ENCODE assay signal across 8 cellular contexts in genomic region chr20:49219924-49220831, GRCh38. TPM values are rescaled to one million over a fixed set of nuclear protein-coding genes. Genes with fewer than 3 reads are reported as not detected.
DNase-seq lines count a peak whose midpoint lies in the region; ATAC-seq and TF ChIP-seq lines count a peak whose summit lies in the region.

No MANE protein-coding gene starts in this region.

- peak overlapping the region; percentile 93 to 98 (median 95) for H3K4me3 Mint-ChIP-seq in CD4-positive, CD25-positive, alpha-beta regulatory T cell

- no peak for TF ChIP-seq RAD21 in neural cell (conservative IDR thresholded peaks at IDR 0.05)

- H2AFZ ChIP-seq in neural cell (ENCODE audit: low read depth, low read length): peak overlapping the region; percentile 84

- no peaks in the 10 kb centered on the region for H3K9me3 ChIP-seq in CD4-positive, CD25-positive, alpha-beta regulatory T cell (ENCODE audit: control insufficient read depth in 2 of 2, low read length in 2 of 2)
- H3K9me3 ChIP-seq in NT2/D1 (ENCODE audit: insufficient read depth, low read length): no peaks in the 10 kb centered on the region
- no peaks in the 10 kb centered on the region for H3K9me3 ChIP-seq in endocrine pancreas (ENCODE audit: control insufficient read depth, low read length)
- H3K9me3 ChIP-seq in neural cell (ENCODE audit: low read length): no peaks in the 10 kb centered on the region

- H3K4me1 Mint-ChIP-seq in CD4-positive, CD25-positive, alpha-beta regulatory T cell: peaks cover 14 to 45% (median 24%) of the 10 kb centered on the region in 4 donors

- peaks cover 23% of the 10 kb centered on the region for H3K4me1 ChIP-seq in CD4-positive, CD25-positive, alpha-beta regulatory T cell (ENCODE audit: control insufficient read depth, insufficient read depth, low read length, poor library complexity, severe bottlenecking)
- H3K4me1 ChIP-seq in NT2/D1 (ENCODE audit: insufficient read depth, insufficient read length) (peaks cover 3% of the 10 kb centered on the region), endocrine pancreas (ENCODE audit: control insufficient read depth, insufficient read depth, low read length) (no peaks in the 10 kb centered on the region)

- no peak for TF ChIP-seq CTCF in neural cell (IDR thresholded peaks at IDR 0.05; ENCODE audit: poor library complexity, severe bottlenecking)

- no peaks in the 10 kb centered on the region for H3F3A ChIP-seq in neural cell (ENCODE audit: insufficient read depth, low read length, poor library complexity, severe bottlenecking)

- H3K27me3 Mint-ChIP-seq in CD4-positive, CD25-positive, alpha-beta regulatory T cell: peaks cover 16% of the 10 kb centered on the region

- H4K20me1 ChIP-seq in neural cell (ENCODE audit: insufficient read depth): no peaks in the 10 kb centered on the region

- no peaks in the 10 kb centered on the region for H3K9me2 ChIP-seq in neural cell (ENCODE audit: insufficient read depth, low read length)

- ATAC-seq in CD4-positive, CD25-positive, alpha-beta regulatory T cell (ENCODE audit: low read depth in 2 of 2): no peak
- ATAC-seq in HG03378 (IDR thresholded peaks at IDR 0.05; ENCODE audit: unreplicated experiment): no peak

- peak overlapping the region; percentile 68 for H3K4me2 ChIP-seq in neural cell (ENCODE audit: low read length)

- H3K36me3 Mint-ChIP-seq in CD4-positive, CD25-positive, alpha-beta regulatory T cell: peaks cover 27% of the 10 kb centered on the region

- H3K27me3 ChIP-seq in CD4-positive, CD25-positive, alpha-beta regulatory T cell (ENCODE audit: control insufficient read depth, insufficient read depth, low read length): no peaks in the 10 kb centered on the region
- H3K27me3 ChIP-seq in NT2/D1 (ENCODE audit: insufficient read depth, insufficient read length) (no peaks in the 10 kb centered on the region), endocrine pancreas (ENCODE audit: control insufficient read depth, insufficient read depth, low read length) (no peaks in the 10 kb centered on the region), neural cell (ENCODE audit: insufficient read depth, low read depth, low read length) (no peaks in the 10 kb centered on the region)

- peak overlapping the region; percentile 97 for H3K27ac ChIP-seq in CD4-positive, CD25-positive, alpha-beta regulatory T cell (ENCODE audit: insufficient read depth, low read length, poor library complexity, severe bottlenecking)
- peak overlapping the region; percentile 86 for H3K27ac ChIP-seq in neural cell (ENCODE audit: low read length)

- peaks cover 0 to 2% (median 0%) of the 10 kb centered on the region in 7 donors for H3K9me3 Mint-ChIP-seq in CD4-positive, CD25-positive, alpha-beta regulatory T cell

- no peak for DNase-seq in CD4-positive, CD25-positive, alpha-beta regulatory T cell
- DNase-seq in NT2/D1 (ENCODE audit: low read depth, low spot score) (no peak), OCI-M2 (lab: John Stamatoyannopoulos, UW; ENCODE audit: unreplicated experiment) (no peak), NCI-H2081 (lab: John Stamatoyannopoulos, UW) (no peak)
- DNase-seq in stimulated activated CD4-positive, alpha-beta T cell treated with anti-CD3 and anti-CD28 coated beads, Interleukin-1b, Interleukin-23, amount 100 ng/mL, for 48 hours: no peak

- H3K36me3 ChIP-seq in CD4-positive, CD25-positive, alpha-beta regulatory T cell (ENCODE audit: control insufficient read depth, insufficient read depth, low read length): peaks cover 37% of the 10 kb centered on the region
- H3K36me3 ChIP-seq in NT2/D1 (ENCODE audit: insufficient read depth, insufficient read length, low read length) (peaks cover 49% of the 10 kb centered on the region), endocrine pancreas (ENCODE audit: control insufficient read depth, insufficient read depth, low read length) (no peaks in the 10 kb centered on the region), neural cell (ENCODE audit: insufficient read depth, low read length) (peaks cover 5% of the 10 kb centered on the region)

- peak overlapping the region; percentile 92 for H3K4me3 ChIP-seq in CD4-positive, CD25-positive, alpha-beta regulatory T cell (ENCODE audit: low read depth, low read length)
- H3K4me3 ChIP-seq in NT2/D1 (ENCODE audit: insufficient read length, low read depth) (peak overlapping the region; percentile 98), endocrine pancreas (ENCODE audit: control insufficient read depth, insufficient read depth, low read length) (peak overlapping the region; percentile 77), neural cell (ENCODE audit: low read length) (peak overlapping the region; percentile 92)

- H3K9ac ChIP-seq in NT2/D1 (ENCODE audit: insufficient read length, low read depth) (peak overlapping the region; percentile 98), endocrine pancreas (ENCODE audit: control insufficient read depth, insufficient read depth, low read length) (peak overlapping the region; percentile 68), neural cell (ENCODE audit: low read length) (peak overlapping the region; percentile 80)

- no peak for TF ChIP-seq EP300 in neural cell (conservative IDR thresholded peaks at IDR 0.05; ENCODE audit: poor library complexity, severe bottlenecking)

- peaks cover 14% of the 10 kb centered on the region for H3K79me2 ChIP-seq in neural cell (replicated peaks; ENCODE audit: insufficient read depth, low read length)

- peak overlapping the region; percentile 95 to 99 (median 97) for H3K27ac Mint-ChIP-seq in CD4-positive, CD25-positive, alpha-beta regulatory T cell

TF ChIP-seq in neural cell, 6 proteins besides CTCF, POLR2A, EP300 and RAD21:
- TF ChIP-seq EZH2 (IDR thresholded peaks at IDR 0.05; ENCODE audit: borderline replicate concordance, insufficient read depth, low read length, poor library complexity, severe bottlenecking): no peak
- TF ChIP-seq MXI1 (conservative IDR thresholded peaks at IDR 0.05; ENCODE audit: poor library complexity, severe bottlenecking): no peak
- TF ChIP-seq REST (IDR thresholded peaks at IDR 0.05; ENCODE audit: borderline replicate concordance): no peak
- no peak for TF ChIP-seq SMC3 (conservative IDR thresholded peaks at IDR 0.05; ENCODE audit: poor library complexity)
- no peak for TF ChIP-seq TAF1 (IDR thresholded peaks at IDR 0.05; ENCODE audit: low read depth)
- no peak for TF ChIP-seq POLR2AphosphoS5 (IDR thresholded peaks at IDR 0.05)
TF ChIP-seq in neural cell: peak in this region for 0.

RNA-seq across cellular contexts. Expression of gene DDX27, which starts 1.0 kb away (rescaled TPM):
- 105 TPM for total RNA-seq in CD4-positive, CD25-positive, alpha-beta regulatory T cell
- 10 to 100 TPM; 24.4 to 39.6 (median 34.8) TPM for polyA plus RNA-seq in CD4-positive, CD25-positive, alpha-beta regulatory T cell
- polyA plus RNA-seq in neural cell: 35.4 and 36.2 TPM in 2 replicates
- polyA minus RNA-seq in neural cell: 24.8 and 27.5 TPM in 2 replicates

RNA-seq across cellular contexts. Expression of gene STAU1, which starts 32.0 kb away (rescaled TPM):
- total RNA-seq in CD4-positive, CD25-positive, alpha-beta regulatory T cell: 67.6 TPM
- 10 to 100 TPM; 29.6 to 39.3 (median 37.3) TPM for polyA plus RNA-seq in CD4-positive, CD25-positive, alpha-beta regulatory T cell
- 43.1 and 43.3 TPM in 2 replicates for polyA plus RNA-seq in neural cell
- 67.4 and 77.7 TPM in 2 replicates for polyA minus RNA-seq in neural cell

RNA-seq across cellular contexts. Expression of gene ZNFX1, which starts 57.7 kb away (rescaled TPM):
- total RNA-seq in CD4-positive, CD25-positive, alpha-beta regulatory T cell: 64.6 TPM
- 10 to 100 TPM; 35.4 to 55.1 (median 50.2) TPM for polyA plus RNA-seq in CD4-positive, CD25-positive, alpha-beta regulatory T cell
- 4.7 and 5.4 TPM in 2 replicates for polyA plus RNA-seq in neural cell
- polyA minus RNA-seq in neural cell: 17.8 and 18.8 TPM in 2 replicates
